ENCODE assay signal across 9 cellular contexts in the genomic region with DNA sequence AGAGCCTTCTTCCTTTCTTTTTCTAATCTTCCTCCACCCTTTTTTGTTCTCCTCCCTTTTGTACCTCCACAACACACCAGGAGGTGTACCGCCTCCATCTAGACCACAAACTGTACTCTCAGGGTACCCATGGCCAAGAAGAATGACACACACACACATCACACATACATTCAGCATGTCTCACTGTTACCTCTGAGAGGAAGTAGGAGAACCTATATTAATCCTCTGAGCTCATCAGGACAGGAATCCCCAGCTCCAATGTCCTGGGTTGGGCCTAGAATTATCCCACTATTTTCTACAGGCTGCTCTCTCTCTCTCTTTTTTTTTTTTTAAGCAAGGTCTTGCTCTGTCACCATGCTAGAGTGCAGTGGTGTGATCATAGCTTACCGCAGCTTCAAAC. TPM values are rescaled to one million over a fixed set of nuclear protein-coding genes. Genes with fewer than 3 reads are reported as not detected.
DNase-seq lines count a peak whose midpoint lies in the region; ATAC-seq and TF ChIP-seq lines count a peak whose summit lies in the region.
"Had no signal": no experiment of that assay in that cellular context is flagged by ENCODE, and none has a peak within 500 bp of the region (broad histone marks: within the 10 kb centered on the region; RNA-seq: fewer than 3 reads in every experiment).

No MANE protein-coding gene starts in this region.

- H3K4me3 Mint-ChIP-seq in activated CD4-positive, alpha-beta T cell treated with anti-CD3 and anti-CD28 coated beads for 36 hours = no peak overlapping the region
- peak overlapping the region in 2 of 3 donors; percentile 7 to 18 for H3K4me3 Mint-ChIP-seq in T-cell
- H3K4me3 Mint-ChIP-seq in stimulated activated naive B cell treated with anti-CD40 and anti-IgM and Interleukin-4, amounts not matched to agents 10 μg/mL and 1 μg/mL and 100 μg/mL, for 72 hours = no peak overlapping the region
- H3K4me3 Mint-ChIP-seq: B cell had no signal

- peak; percentile 58 for DNase-seq in activated CD4-positive, alpha-beta T cell treated with anti-CD3 and anti-CD28 coated beads for 36 hours
- no peak for DNase-seq in activated CD4-positive, alpha-beta T cell treated with anti-CD3 and anti-CD28 coated beads, Interleukin-2, amount 50 U/mL, for 1 hour
- DNase-seq in T-cell = no peak
- peak; percentile 99 to 100 for DNase-seq in foreskin keratinocyte
- DNase-seq in stimulated activated naive B cell treated with anti-CD40 and anti-IgM and Interleukin-4, amounts not matched to agents 10 μg/mL and 1 μg/mL and 100 μg/mL, for 72 hours = no peak
- no peak for DNase-seq in DMS 273 treated with DMSO at 0.1 percent for 48 hours (lab: John Stamatoyannopoulos, UW)
- DNase-seq in nucleus accumbens (lab: John Stamatoyannopoulos, UW) = no peak
- DNase-seq in NCI-H1417 treated with DMSO at 0.1 percent for 48 hours (lab: John Stamatoyannopoulos, UW) = no peak

- peaks cover 3% of the 10 kb centered on the region for H3K36me3 Mint-ChIP-seq in activated CD4-positive, alpha-beta T cell treated with anti-CD3 and anti-CD28 coated beads for 36 hours (ENCODE audit: low read depth)
- peaks cover 24% of the 10 kb centered on the region for H3K36me3 Mint-ChIP-seq in T-cell
- H3K36me3 Mint-ChIP-seq in stimulated activated naive B cell treated with anti-CD40 and anti-IgM and Interleukin-4, amounts not matched to agents 10 μg/mL and 1 μg/mL and 100 μg/mL, for 72 hours = no peaks in the 10 kb centered on the region

- intact Hi-C loops in activated CD4-positive, alpha-beta T cell treated with anti-CD3 and anti-CD28 coated beads for 36 hours (cut with DNase I, micrococcal nuclease) = loop anchor here (1.0 kb wide), 2 partner anchors 10 to 11 kb away; no protein-coding TSS in a partner anchor

- CTCF ChIA-PET in activated CD4-positive, alpha-beta T cell treated with anti-CD3 and anti-CD28 coated beads for 36 hours (lab: Charles Lee) = interaction anchor here (0.6 to 2.3 kb wide), 9 partner anchors 10 to 391 kb away, joined by 3 to 18 read pairs (median 4); no protein-coding TSS in a partner anchor
- CTCF ChIA-PET in T-cell (lab: Charles Lee) = interaction anchor here in 1 of 2 donors (0.7 to 1.5 kb wide), 4 partner anchors 10 to 37 kb away, joined by 3 to 8 read pairs (median 6); no protein-coding TSS in a partner anchor

- H3K27ac Mint-ChIP-seq in activated CD4-positive, alpha-beta T cell treated with anti-CD3 and anti-CD28 coated beads for 36 hours = peak overlapping the region; percentile 78
- H3K27ac Mint-ChIP-seq in T-cell = peak overlapping the region; percentile 76 to 88
- peak overlapping the region; percentile 2 for H3K27ac Mint-ChIP-seq in stimulated activated naive B cell treated with anti-CD40 and anti-IgM and Interleukin-4, amounts not matched to agents 10 μg/mL and 1 μg/mL and 100 μg/mL, for 72 hours
- H3K27ac Mint-ChIP-seq: B cell had no signal

- no peaks in the 10 kb centered on the region for H3K27me3 ChIP-seq in foreskin keratinocyte

- H3K4me1 Mint-ChIP-seq in activated CD4-positive, alpha-beta T cell treated with anti-CD3 and anti-CD28 coated beads for 36 hours = peaks cover 56% of the 10 kb centered on the region
- H3K4me1 Mint-ChIP-seq in T-cell = peaks cover 65 to 77% (median 70%) of the 10 kb centered on the region in 3 donors
- peaks cover 8 to 10% of the 10 kb centered on the region in 2 donors for H3K4me1 Mint-ChIP-seq in stimulated activated naive B cell treated with anti-CD40 and anti-IgM and Interleukin-4, amounts not matched to agents 10 μg/mL and 1 μg/mL and 100 μg/mL, for 72 hours
- H3K4me1 Mint-ChIP-seq: B cell had no signal

- peak; percentile 64 for TF ChIP-seq CTCF in foreskin keratinocyte (conservative IDR thresholded peaks at IDR 0.05)

- peak; percentile 92 for ATAC-seq in activated CD4-positive, alpha-beta T cell treated with anti-CD3 and anti-CD28 coated beads for 36 hours
- peak in 3 of 4 experiments; percentile 36 to 61 (median 50) for ATAC-seq in T-cell (replicated peaks in 1 of 4)
- ATAC-seq in foreskin keratinocyte = peak; percentile 98
- peak; percentile 56 to 59 for ATAC-seq in stimulated activated naive B cell treated with anti-CD40 and anti-IgM and Interleukin-4, amounts not matched to agents 10 μg/mL and 1 μg/mL and 100 μg/mL, for 72 hours (replicated peaks)

- H3K27me3 Mint-ChIP-seq in activated CD4-positive, alpha-beta T cell treated with anti-CD3 and anti-CD28 coated beads for 36 hours = no peaks in the 10 kb centered on the region
- H3K27me3 Mint-ChIP-seq in T-cell = no peaks in the 10 kb centered on the region
- no peaks in the 10 kb centered on the region for H3K27me3 Mint-ChIP-seq in stimulated activated naive B cell treated with anti-CD40 and anti-IgM and Interleukin-4, amounts not matched to agents 10 μg/mL and 1 μg/mL and 100 μg/mL, for 72 hours
- H3K27me3 Mint-ChIP-seq: B cell had no signal

- H3K9me3 Mint-ChIP-seq in activated CD4-positive, alpha-beta T cell treated with anti-CD3 and anti-CD28 coated beads for 36 hours (ENCODE audit: low read depth) = no peaks in the 10 kb centered on the region
- no peaks in the 10 kb centered on the region for H3K9me3 Mint-ChIP-seq in T-cell
- no peaks in the 10 kb centered on the region for H3K9me3 Mint-ChIP-seq in stimulated activated naive B cell treated with anti-CD40 and anti-IgM and Interleukin-4, amounts not matched to agents 10 μg/mL and 1 μg/mL and 100 μg/mL, for 72 hours

- POLR2A ChIA-PET in activated CD4-positive, alpha-beta T cell treated with anti-CD3 and anti-CD28 coated beads for 36 hours (lab: Charles Lee) = interaction anchor here (0.6 to 1.7 kb wide), 8 partner anchors 10 to 102 kb away, joined by 3 to 13 read pairs (median 5); partner anchors contain the start of gene LAX1
- POLR2A ChIA-PET in T-cell (lab: Charles Lee) = interaction anchor here in 1 of 2 donors (0.6 kb wide), 1 partner anchor 58 kb away, joined by 5 read pairs; no protein-coding TSS in a partner anchor

- peak overlapping the region; percentile 98 for H3K27ac ChIP-seq in foreskin keratinocyte

- H3K4me1 ChIP-seq in foreskin keratinocyte = peaks cover 25% of the 10 kb centered on the region

RNA-seq across cellular contexts. Expression of gene ATP2B4, which starts 36.7 kb away (rescaled TPM):
- 10 to 100 TPM; 36.2 to 38.8 TPM for total RNA-seq in activated CD4-positive, alpha-beta T cell treated with anti-CD3 and anti-CD28 coated beads for 36 hours
- total RNA-seq in T-cell (10 to 100 TPM; 45.5 to 93.1 (median 84.9) TPM), foreskin keratinocyte (71.9 and 82.3 TPM in 2 replicates)
- polyA plus RNA-seq in foreskin keratinocyte = 21.2 and 22.1 TPM in 2 replicates

Comparison
In these comparisons a context has a peak if more than half of its experiments do, and no peak if none do; other contexts are left out.
1. DNase-seq: peak in activated CD4-positive, alpha-beta T cell treated with anti-CD3 and anti-CD28 coated beads for 36 hours (single experiment) and foreskin keratinocyte (2 of 2); none in activated CD4-positive, alpha-beta T cell treated with anti-CD3 and anti-CD28 coated beads, Interleukin-2, amount 50 U/mL, for 1 hour (single experiment), T-cell (0 of 34), stimulated activated naive B cell treated with anti-CD40 and anti-IgM and Interleukin-4, amounts not matched to agents 10 μg/mL and 1 μg/mL and 100 μg/mL, for 72 hours (single experiment), DMS 273 treated with DMSO at 0.1 percent for 48 hours (single experiment), nucleus accumbens (0 of 56) and NCI-H1417 treated with DMSO at 0.1 percent for 48 hours (single experiment).
2. H3K27ac Mint-ChIP-seq: peak in every context shown above with its lines; median percentile 82 in T-cell; 78 in activated CD4-positive, alpha-beta T cell treated with anti-CD3 and anti-CD28 coated beads for 36 hours; 2 in stimulated activated naive B cell treated with anti-CD40 and anti-IgM and Interleukin-4, amounts not matched to agents 10 μg/mL and 1 μg/mL and 100 μg/mL, for 72 hours.
3. H3K4me3 Mint-ChIP-seq: peak in T-cell (2 of 3); none in activated CD4-positive, alpha-beta T cell treated with anti-CD3 and anti-CD28 coated beads for 36 hours (single experiment) and stimulated activated naive B cell treated with anti-CD40 and anti-IgM and Interleukin-4, amounts not matched to agents 10 μg/mL and 1 μg/mL and 100 μg/mL, for 72 hours (0 of 2).
4. Peak in every context shown above with its lines, with median percentiles within 50 percentile points of each other: ATAC-seq.